17 cellular contexts compared by ENCODE assay signal in genomic region chr10:128879441-128880175, GRCh38.
DNase-seq lines count a peak whose midpoint lies in the region; ATAC-seq and TF ChIP-seq lines count a peak whose summit lies in the region.
"Had no signal": no experiment of that assay in that cellular context is flagged by ENCODE, and none has a peak within 500 bp of the region (broad histone marks: within the 10 kb centered on the region; RNA-seq: fewer than 3 reads in every experiment).

No MANE protein-coding gene starts in this region.

- H3K36me3 ChIP-seq in tibial artery (no peaks in the 10 kb centered on the region), GM23338 (ENCODE audit: insufficient read depth) (no peaks in the 10 kb centered on the region)
- H3K36me3 ChIP-seq: BLaER1 had no signal

- no peaks in the 10 kb centered on the region for H3F3A ChIP-seq in GM23338 (replicated peaks; ENCODE audit: low read depth)

- no peak overlapping the region for H3K27ac ChIP-seq in coronary artery
- H3K27ac ChIP-seq in tibial artery: no peak overlapping the region
- no peak overlapping the region for H3K27ac ChIP-seq in GM23338 (ENCODE audit: low read depth)
- H3K27ac ChIP-seq: BLaER1, HL-60 had no signal

- no peak overlapping the region for H3K4me2 ChIP-seq in GM23338
- H3K4me2 ChIP-seq: BLaER1 had no signal

- H3K4me3 ChIP-seq in coronary artery: no peak overlapping the region
- no peak overlapping the region for H3K4me3 ChIP-seq in tibial artery
- no peak overlapping the region for H3K4me3 ChIP-seq in GM23338
- H3K4me3 ChIP-seq: BLaER1 had no signal

- DNase-seq in coronary artery (ENCODE audit: low spot score) (peak; percentile 35), islet precursor cell (peak; percentile 37), neural crest cell (ENCODE audit: low read depth, low spot score) (no peak), tibial artery (peak; percentile 7 to 27), left ventricle myocardium superior (no peak), GM23338 (ENCODE audit: low spot score) (no peak)
- DNase-seq in stimulated activated naive CD4-positive, alpha-beta T cell (lab: John Stamatoyannopoulos, UW): no peak
- DNase-seq: 8988T; Calu3; CD4-positive, alpha-beta memory T cell; DMS79 treated with DMSO at 0.1 percent for 48 hours; GF-D8; H9 had no signal

- H3K27me3 ChIP-seq in tibial artery (peaks cover 0 to 2% of the 10 kb centered on the region in 2 donors), GM23338 (ENCODE audit: insufficient read depth) (no peaks in the 10 kb centered on the region)
- H3K27me3 ChIP-seq: BLaER1 had no signal

- H3K9me3 ChIP-seq in tibial artery: no peaks in the 10 kb centered on the region
- H3K9me3 ChIP-seq: BLaER1 had no signal

- H3K27ac Mint-ChIP-seq in neural crest cell (ENCODE audit: unreplicated experiment) (peak overlapping the region; percentile 4), GM23338 (no peak overlapping the region)
- H3K27ac Mint-ChIP-seq: CD14-positive monocyte; CD4-positive, alpha-beta memory T cell had no signal

- H4K20me1 ChIP-seq in GM23338 (replicated peaks; ENCODE audit: insufficient read depth): no peaks in the 10 kb centered on the region
- H4K20me1 ChIP-seq: BLaER1 had no signal

- H3K4me1 Mint-ChIP-seq in neural crest cell (no peaks in the 10 kb centered on the region), GM23338 (no peaks in the 10 kb centered on the region)
- H3K4me1 Mint-ChIP-seq: CD14-positive monocyte; CD4-positive, alpha-beta memory T cell; H9 had no signal

- intact Hi-C loops in tibial artery (cut with DNase I; ENCODE audit: low total_unique reads) (no loop called here), left ventricle myocardium superior (cut with micrococcal nuclease) (no loop called here)

- TF ChIP-seq CTCF in coronary artery (IDR thresholded peaks at IDR 0.05): no peak
- no peak for TF ChIP-seq CTCF in neural crest cell (conservative IDR thresholded peaks at IDR 0.05)
- TF ChIP-seq CTCF in tibial artery (IDR thresholded peaks at IDR 0.05): no peak
- no peak for TF ChIP-seq CTCF in GM23338 (conservative IDR thresholded peaks at IDR 0.05; ENCODE audit: low read depth in 2 of 2)

- H3K4me1 ChIP-seq in tibial artery (no peaks in the 10 kb centered on the region), GM23338 (ENCODE audit: insufficient read depth) (no peaks in the 10 kb centered on the region)
- H3K4me1 ChIP-seq: BLaER1 had no signal

- peaks cover 15% of the 10 kb centered on the region for H3K9me2 ChIP-seq in GM23338 (ENCODE audit: insufficient read depth)

- H3K36me3 Mint-ChIP-seq in neural crest cell (ENCODE audit: low read depth) (no peaks in the 10 kb centered on the region), GM23338 (ENCODE audit: low read depth) (no peaks in the 10 kb centered on the region)
- H3K36me3 Mint-ChIP-seq: CD14-positive monocyte; CD4-positive, alpha-beta memory T cell had no signal

- ATAC-seq in HG03457 (IDR thresholded peaks at IDR 0.05; ENCODE audit: unreplicated experiment): no peak
- ATAC-seq in left ventricle myocardium superior: no peak
- no peak for ATAC-seq in GM23338

- no peak overlapping the region for H2AFZ ChIP-seq in GM23338

- no peak overlapping the region for H3K4me3 Mint-ChIP-seq in neural crest cell
- H3K4me3 Mint-ChIP-seq in GM23338: no peak overlapping the region
- H3K4me3 Mint-ChIP-seq: CD14-positive monocyte; CD4-positive, alpha-beta memory T cell; H9 had no signal

- H3K9me3 Mint-ChIP-seq in neural crest cell (peaks cover 8% of the 10 kb centered on the region), GM23338 (no peaks in the 10 kb centered on the region; the same call in 1 of the 3 replicates)
- H3K9me3 Mint-ChIP-seq: H9 had no signal

- H3K27me3 Mint-ChIP-seq in neural crest cell (ENCODE audit: low read depth) (peaks cover 7% of the 10 kb centered on the region), GM23338 (ENCODE audit: insufficient read depth, low read depth, poor library complexity) (peaks cover 1% of the 10 kb centered on the region)

- H3K79me2 ChIP-seq in GM23338 (replicated peaks; ENCODE audit: insufficient read depth): no peaks in the 10 kb centered on the region

TF ChIP-seq in GM23338, 12 proteins besides CTCF, POLR2A, EP300 and RAD21:
- no peak for TF ChIP-seq POLR2AphosphoS5 (IDR thresholded peaks at IDR 0.05; ENCODE audit: low read depth)
- TF ChIP-seq NANOG (IDR thresholded peaks at IDR 0.05; ENCODE audit: borderline replicate concordance): no peak
- TF ChIP-seq, protein P1, sequence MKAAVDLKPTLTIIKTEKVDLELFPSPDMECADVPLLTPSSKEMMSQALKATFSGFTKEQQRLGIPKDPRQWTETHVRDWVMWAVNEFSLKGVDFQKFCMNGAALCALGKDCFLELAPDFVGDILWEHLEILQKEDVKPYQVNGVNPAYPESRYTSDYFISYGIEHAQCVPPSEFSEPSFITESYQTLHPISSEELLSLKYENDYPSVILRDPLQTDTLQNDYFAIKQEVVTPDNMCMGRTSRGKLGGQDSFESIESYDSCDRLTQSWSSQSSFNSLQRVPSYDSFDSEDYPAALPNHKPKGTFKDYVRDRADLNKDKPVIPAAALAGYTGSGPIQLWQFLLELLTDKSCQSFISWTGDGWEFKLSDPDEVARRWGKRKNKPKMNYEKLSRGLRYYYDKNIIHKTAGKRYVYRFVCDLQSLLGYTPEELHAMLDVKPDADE (IDR thresholded peaks at IDR 0.05): no peak
- no peak for TF ChIP-seq ZNF462 (CRISPR knock-in tag; IDR thresholded peaks at IDR 0.05)
- TF ChIP-seq CREB1 (CRISPR knock-in tag; IDR thresholded peaks at IDR 0.05; ENCODE audit: low read depth): no peak
- TF ChIP-seq JUNB (IDR thresholded peaks at IDR 0.05; ENCODE audit: unreplicated experiment): no peak
- TF ChIP-seq STAT1 (IDR thresholded peaks at IDR 0.05; ENCODE audit: unreplicated experiment): no peak
- TF ChIP-seq ZNF331 (CRISPR knock-in tag; IDR thresholded peaks at IDR 0.05; ENCODE audit: low read depth): no peak
TF ChIP-seq in GM23338: peak in this region for 0.

Comparison
In these comparisons a context has a peak if more than half of its experiments do, and no peak if none do; other contexts are left out.
1. DNase-seq: peak in coronary artery (single experiment), islet precursor cell (single experiment) and tibial artery (2 of 2); none in neural crest cell (single experiment), left ventricle myocardium superior (single experiment), stimulated activated naive CD4-positive, alpha-beta T cell (0 of 6) and GM23338 (single experiment).